19 cellular contexts compared by ENCODE assay signal in genomic region chr17:51006601-51007000, GRCh38.
DNase-seq lines count a peak whose midpoint lies in the region; ATAC-seq and TF ChIP-seq lines count a peak whose summit lies in the region.
"Had no signal": no experiment of that assay in that cellular context is flagged by ENCODE, and none has a peak within 500 bp of the region (broad histone marks: within the 10 kb centered on the region; RNA-seq: fewer than 3 reads in every experiment).

No MANE protein-coding gene starts in this region.

- H2BK20ac ChIP-seq in IMR-90 (ENCODE audit: low read depth, low read length): no peak overlapping the region

- in situ Hi-C loops in IMR-90 (cut with MboI; ENCODE audit: low sequenced_read_pairs): no loop called here

- no peak overlapping the region for H3K9ac ChIP-seq in IMR-90 (ENCODE audit: low read depth, low read length)

- ATAC-seq in IMR-90 (ENCODE audit: low read depth): peak; percentile 29; the same call in 1 of the 2 replicates
- ATAC-seq in Right ventricle myocardium superior (ENCODE audit: poor library complexity): no peak
- no peak for ATAC-seq in GM21423 (IDR thresholded peaks at IDR 0.05; ENCODE audit: unreplicated experiment)
- ATAC-seq in GM19463 (IDR thresholded peaks at IDR 0.05; ENCODE audit: unreplicated experiment): no peak
- ATAC-seq: A549; Panc1; stimulated activated effector memory CD8-positive, alpha-beta T cell treated with anti-CD3 and anti-CD28 coated beads, Interleukin-12 subunit alpha, Interleukin-12 subunit beta, amount 100 ng/mL, for 72 hours had no signal

- H2AK9ac ChIP-seq in IMR-90 (replicated peaks; ENCODE audit: low read depth, low read length, poor library complexity): no peak overlapping the region

- CTCF ChIA-PET in A673 (lab: Charles Lee): no interaction called here
- CTCF ChIA-PET in IMR-90 (lab: Yijun Ruan, JAX): no interaction called here

- TF ChIP-seq POLR2A in IMR-90 (IDR thresholded peaks at IDR 0.05; ENCODE audit: low read depth, low read length) (no peak), tibial nerve (IDR thresholded peaks at IDR 0.05) (no peak)

- H3K9me3 Mint-ChIP-seq in endothelial cell (ENCODE audit: unreplicated experiment) (no peaks in the 10 kb centered on the region), nephron progenitor cell (no peaks in the 10 kb centered on the region)
- H3K9me3 Mint-ChIP-seq: immature natural killer cell; stimulated activated effector memory CD8-positive, alpha-beta T cell treated with anti-CD3 and anti-CD28 coated beads, Interleukin-12 subunit alpha, Interleukin-12 subunit beta, amount 100 ng/mL, for 72 hours had no signal

- DNase-seq in A673 (ENCODE audit: low spot score): peak; percentile 26
- DNase-seq in IMR-90: peak; percentile 14
- no peak for DNase-seq in endothelial cell (ENCODE audit: low spot score)
- no peak for DNase-seq in nephron progenitor cell
- DNase-seq in Right ventricle myocardium superior: no peak
- no peak for DNase-seq in tibial nerve (ENCODE audit: low spot score in 2 of 2)
- DNase-seq: activated CD4-positive, alpha-beta T cell treated with anti-CD3 and anti-CD28 coated beads, Interleukin-2, amount 50 U/mL, for 48 hours; glutamatergic neuron; immature natural killer cell; KG1; mammary epithelial cell; NCI-H1092; NCI-H82 had no signal

- intact Hi-C loops in A673 (cut with micrococcal nuclease; ENCODE audit: unreplicated experiment): no loop called here
- intact Hi-C loops in IMR-90 (cut with micrococcal nuclease): no loop called here
- intact Hi-C loops in Right ventricle myocardium superior (cut with DNase I): no loop called here

- H3K27me3 ChIP-seq in A673 (replicated peaks; ENCODE audit: insufficient read depth, low read depth, low read length, poor library complexity): no peaks in the 10 kb centered on the region
- H3K27me3 ChIP-seq in IMR-90 (ENCODE audit: control insufficient read depth, insufficient read depth, low read length): no peaks in the 10 kb centered on the region
- no peaks in the 10 kb centered on the region for H3K27me3 ChIP-seq in tibial nerve

- H3K9me3 ChIP-seq in A673 (ENCODE audit: low read depth, low read length, poor library complexity, severe bottlenecking): no peaks in the 10 kb centered on the region
- H3K9me3 ChIP-seq in IMR-90 (ENCODE audit: control insufficient read depth, insufficient read depth, low read length): no peaks in the 10 kb centered on the region
- no peaks in the 10 kb centered on the region for H3K9me3 ChIP-seq in tibial nerve
- H3K9me3 ChIP-seq: A549 had no signal

- BruUV-seq in A673 (replicated peaks; lab: Mats Ljungman, UMichigan) (no TSS peak), IMR-90 (replicated peaks; lab: Mats Ljungman, UMichigan) (no TSS peak)

- peaks cover 3 to 4% of the 10 kb centered on the region in 2 experiments; a peak in 1 of 4 replicates for H3K79me1 ChIP-seq in IMR-90 (ENCODE audit: low read depth in 1 of 2, low read length in 2 of 2)

- no peak overlapping the region for H2AK5ac ChIP-seq in IMR-90 (ENCODE audit: low read depth, low read length)

- TF ChIP-seq CTCF in A673 (conservative IDR thresholded peaks at IDR 0.05; ENCODE audit: low read depth, low read length): no peak
- no peak for TF ChIP-seq CTCF in IMR-90 (conservative IDR thresholded peaks at IDR 0.05; ENCODE audit: low read depth, low read length)
- no peak for TF ChIP-seq CTCF in endothelial cell (IDR thresholded peaks at IDR 0.05; ENCODE audit: unreplicated experiment)
- TF ChIP-seq CTCF in nephron progenitor cell (IDR thresholded peaks at IDR 0.05): no peak
- no peak for TF ChIP-seq CTCF in tibial nerve (IDR thresholded peaks at IDR 0.05)

- no peaks in the 10 kb centered on the region for H3K4me1 ChIP-seq in A673 (ENCODE audit: insufficient read depth, low read length, poor library complexity, severe bottlenecking)
- no peaks in the 10 kb centered on the region for H3K4me1 ChIP-seq in IMR-90 (ENCODE audit: control insufficient read depth, insufficient read depth, low read length)
- peaks cover 0 to 23% (median 0%) of the 10 kb centered on the region in 4 donors for H3K4me1 ChIP-seq in tibial nerve
- H3K4me1 ChIP-seq: A549 had no signal

- H3K4me3 ChIP-seq in A673 (ENCODE audit: low read depth, low read length, poor library complexity, severe bottlenecking) (no peak overlapping the region), IMR-90 (ENCODE audit: insufficient read depth, low read depth, low read length) (no peak overlapping the region), tibial nerve (no peak overlapping the region)
- H3K4me3 ChIP-seq: A549, skin epidermis had no signal

- peaks cover 12% of the 10 kb centered on the region for H3K36me3 Mint-ChIP-seq in endothelial cell (ENCODE audit: low read depth, unreplicated experiment)
- peaks cover 38% of the 10 kb centered on the region for H3K36me3 Mint-ChIP-seq in nephron progenitor cell (ENCODE audit: low read depth)

- H2BK5ac ChIP-seq in IMR-90 (ENCODE audit: low read depth, low read length, poor library complexity, severe bottlenecking): no peak overlapping the region

- dilution Hi-C loops in IMR-90 (cut with HindIII; ENCODE audit: low sequenced_read_pairs, unreplicated experiment): no loop called here

- H2BK15ac ChIP-seq in IMR-90 (ENCODE audit: low read depth, low read length): no peak overlapping the region

- H3K9me1 ChIP-seq in IMR-90 (ENCODE audit: insufficient read depth, low read length): no peaks in the 10 kb centered on the region

- H3K4me1 Mint-ChIP-seq in endothelial cell (ENCODE audit: unreplicated experiment): peaks cover 9% of the 10 kb centered on the region
- no peaks in the 10 kb centered on the region for H3K4me1 Mint-ChIP-seq in nephron progenitor cell
- H3K4me1 Mint-ChIP-seq: immature natural killer cell; stimulated activated effector memory CD8-positive, alpha-beta T cell treated with anti-CD3 and anti-CD28 coated beads, Interleukin-12 subunit alpha, Interleukin-12 subunit beta, amount 100 ng/mL, for 72 hours had no signal

- POLR2A ChIA-PET in A673 (lab: Charles Lee; ENCODE audit: low non-redundant PET): no interaction called here
- POLR2A ChIA-PET in IMR-90 (lab: Charles Lee; ENCODE audit: unreplicated experiment): no interaction called here

- H2BK120ac ChIP-seq in IMR-90 (ENCODE audit: low read depth, low read length): no peak overlapping the region

- H3K56ac ChIP-seq in IMR-90 (ENCODE audit: extremely low read depth, insufficient read depth, low read length): no peak overlapping the region

- H3K36me3 ChIP-seq in A673 (ENCODE audit: insufficient read depth, low read length, poor library complexity, severe bottlenecking) (peaks cover 17% of the 10 kb centered on the region), IMR-90 (ENCODE audit: control insufficient read depth, insufficient read depth, low read length) (peaks cover 17% of the 10 kb centered on the region), tibial nerve (peaks cover 0 to 46% (median 0%) of the 10 kb centered on the region in 3 donors)

- no peak overlapping the region for H3K14ac ChIP-seq in IMR-90 (replicated peaks; ENCODE audit: low read depth, low read length)

- H3K4ac ChIP-seq in IMR-90 (ENCODE audit: low read depth, low read length): no peak overlapping the region

- H4K91ac ChIP-seq in IMR-90 (ENCODE audit: insufficient read depth, low read depth, low read length): no peak overlapping the region

- peaks cover 1% of the 10 kb centered on the region for H3K27me3 Mint-ChIP-seq in endothelial cell (ENCODE audit: unreplicated experiment)
- H3K27me3 Mint-ChIP-seq in nephron progenitor cell (ENCODE audit: low read depth, poor library complexity): peaks cover 4% of the 10 kb centered on the region

- no peak for TF ChIP-seq RAD21 in IMR-90 (IDR thresholded peaks at IDR 0.05; ENCODE audit: low read length)

- no peak overlapping the region for H3K18ac ChIP-seq in IMR-90 (ENCODE audit: low read depth, low read length)

- no peak overlapping the region for H3K27ac ChIP-seq in A673 (ENCODE audit: low read depth, low read length, poor library complexity, severe bottlenecking)
- H3K27ac ChIP-seq in IMR-90 (ENCODE audit: insufficient read depth, low read length): no peak overlapping the region
- H3K27ac ChIP-seq in tibial nerve: no peak overlapping the region
- H3K27ac ChIP-seq: A549, skin epidermis had no signal

- no peak for TF ChIP-seq EP300 in tibial nerve (IDR thresholded peaks at IDR 0.05)

- H4K8ac ChIP-seq in IMR-90 (ENCODE audit: low read depth in 2 of 2, low read length in 2 of 2): no peak overlapping the region

- H3K23ac ChIP-seq in IMR-90 (ENCODE audit: low read depth, low read length): no peak overlapping the region; the same call in 1 of the 2 replicates

- H4K5ac ChIP-seq in IMR-90 (ENCODE audit: low read depth, low read length): no peak overlapping the region

- no peak overlapping the region for H2AFZ ChIP-seq in IMR-90 (replicated peaks; ENCODE audit: low read length, poor library complexity)

- H3K27ac Mint-ChIP-seq in endothelial cell (ENCODE audit: unreplicated experiment) (peak overlapping the region; percentile 11), nephron progenitor cell (peak overlapping the region; percentile 24)

- H3K4me3 Mint-ChIP-seq in endothelial cell (ENCODE audit: unreplicated experiment) (no peak overlapping the region), nephron progenitor cell (no peak overlapping the region)
- H3K4me3 Mint-ChIP-seq: immature natural killer cell; stimulated activated effector memory CD8-positive, alpha-beta T cell treated with anti-CD3 and anti-CD28 coated beads, Interleukin-12 subunit alpha, Interleukin-12 subunit beta, amount 100 ng/mL, for 72 hours had no signal

- no peaks in the 10 kb centered on the region for H4K20me1 ChIP-seq in IMR-90 (ENCODE audit: insufficient read depth, low read length)

- no peak overlapping the region for H3K4me2 ChIP-seq in IMR-90 (ENCODE audit: low read depth, low read length)
- H3K4me2 ChIP-seq: A549 had no signal

- no CpG with 5 or more reads among the region's 1 CpG for WGBS in IMR-90 (ENCODE audit: extremely low coverage in 2 of 2, insufficient read length in 1 of 2), 2 experiments
- WGBS in tibial nerve, 2 donors: 88 to 92% methylated on average over 1 of the region's 1 CpG

TF ChIP-seq in IMR-90, 13 proteins besides CTCF, POLR2A, EP300 and RAD21 (continues in another document):
- TF ChIP-seq ELK1 (IDR thresholded peaks at IDR 0.05; ENCODE audit: borderline replicate concordance, low read depth, low read length) (no peak), CHD1 (IDR thresholded peaks at IDR 0.05; ENCODE audit: low read depth, low read length) (no peak), FOS (IDR thresholded peaks at IDR 0.05; ENCODE audit: low read depth, low read length) (no peak), BHLHE40 (IDR thresholded peaks at IDR 0.05; ENCODE audit: low read depth, low read length) (no peak), NFE2L2 (IDR thresholded peaks at IDR 0.05; ENCODE audit: low read depth, low read length) (no peak)

Comparison
In these comparisons a context has a peak if more than half of its experiments do, and no peak if none do; other contexts are left out.
1. DNase-seq: peak in A673 (single experiment) and IMR-90 (single experiment); none in endothelial cell (single experiment), nephron progenitor cell (single experiment), Right ventricle myocardium superior (single experiment) and tibial nerve (0 of 2).